25 cellular contexts compared by ENCODE assay signal in genomic region chr2:217820904-217821303, GRCh38.
DNase-seq lines count a peak whose midpoint lies in the region; ATAC-seq and TF ChIP-seq lines count a peak whose summit lies in the region.
"Had no signal": no experiment of that assay in that cellular context is flagged by ENCODE, and none has a peak within 500 bp of the region (broad histone marks: within the 10 kb centered on the region; RNA-seq: fewer than 3 reads in every experiment).

No MANE protein-coding gene starts in this region.

- no peaks in the 10 kb centered on the region for H3K27me3 ChIP-seq in stomach
- H3K27me3 ChIP-seq in lower lobe of right lung (ENCODE audit: low read depth), result no peaks in the 10 kb centered on the region
- H3K27me3 ChIP-seq: brain microvascular endothelial cell had no signal

- H3K9me3 ChIP-seq in stomach (no peaks in the 10 kb centered on the region), lower lobe of right lung (no peaks in the 10 kb centered on the region)

- no peak overlapping the region for H3K4me3 Mint-ChIP-seq in stimulated activated naive CD8-positive, alpha-beta T cell treated with anti-CD3 and anti-CD28 coated beads, Interleukin-15, Interleukin-2, amounts not matched to agents 100 ng/mL and 50 ng/mL, for 24 hours
- no peak overlapping the region for H3K4me3 Mint-ChIP-seq in stimulated activated naive CD8-positive, alpha-beta T cell treated with anti-CD3 and anti-CD28 coated beads, Interleukin-15, amount 100 ng/mL, for 72 hours
- H3K4me3 Mint-ChIP-seq: activated naive CD4-positive, alpha-beta T cell treated with anti-CD3 and anti-CD28 coated beads for 36 hours; CD4-positive, alpha-beta T cell; naive thymus-derived CD4-positive, alpha-beta T cell; type B pancreatic cell had no signal

- WGBS in stomach, 5 donors, result 79 to 93% (median 93%) methylated on average over 4 of the region's 4 CpGs

- TF ChIP-seq POLR2A in stomach (IDR thresholded peaks at IDR 0.05), result no peak

- no peaks in the 10 kb centered on the region for H3K9me3 Mint-ChIP-seq in stimulated activated naive CD8-positive, alpha-beta T cell treated with anti-CD3 and anti-CD28 coated beads, Interleukin-15, Interleukin-2, amounts not matched to agents 100 ng/mL and 50 ng/mL, for 24 hours
- H3K9me3 Mint-ChIP-seq in stimulated activated naive CD8-positive, alpha-beta T cell treated with anti-CD3 and anti-CD28 coated beads, Interleukin-15, amount 100 ng/mL, for 72 hours, result no peaks in the 10 kb centered on the region
- H3K9me3 Mint-ChIP-seq: activated naive CD4-positive, alpha-beta T cell treated with anti-CD3 and anti-CD28 coated beads for 36 hours; CD4-positive, alpha-beta T cell; naive thymus-derived CD4-positive, alpha-beta T cell; type B pancreatic cell had no signal

- no peak for TF ChIP-seq EP300 in stomach (IDR thresholded peaks at IDR 0.05)

- H3K4me3 ChIP-seq in stomach (no peak overlapping the region), lower lobe of right lung (no peak overlapping the region)
- H3K4me3 ChIP-seq: SK-N-MC had no signal

- peaks cover 20 to 86% (median 46%) of the 10 kb centered on the region in 4 donors for H3K4me1 ChIP-seq in stomach
- peaks cover 86% of the 10 kb centered on the region for H3K4me1 ChIP-seq in lower lobe of right lung

- no peak for DNase-seq in stimulated activated naive CD8-positive, alpha-beta T cell treated with anti-CD3 and anti-CD28 coated beads, Interleukin-15, amount 100 ng/mL, for 72 hours
- DNase-seq in midbrain (lab: John Stamatoyannopoulos, UW) (peak; percentile 16), stomach (no peak), GM03348 (ENCODE audit: low spot score) (no peak), lower lobe of right lung (no peak), activated T-cell treated with anti-CD3 and anti-CD28 coated beads for 4 hours (no peak), T1000 (lab: John Stamatoyannopoulos, UW) (no peak)
- DNase-seq: activated CD4-positive, alpha-beta T cell treated with anti-CD3 and anti-CD28 coated beads, Interleukin-2, amount 50 U/mL, for 48 hours; activated CD4-positive, CD25-positive, alpha-beta regulatory T cell; activated CD8-positive, alpha-beta memory T cell treated with anti-CD3 and anti-CD28 coated beads, Interleukin-2, amount 50 U/mL, for 48 hours; activated naive CD4-positive, alpha-beta T cell treated with anti-CD3 and anti-CD28 coated beads for 36 hours; brain microvascular endothelial cell; CD4-positive, alpha-beta T cell; effector CD4-positive, alpha-beta T cell; glutamatergic neuron; naive thymus-derived CD4-positive, alpha-beta T cell; NCI-H2029; NCI-H510A treated with DMSO at 0.1 percent for 48 hours; retina; stimulated activated CD4-positive, alpha-beta T cell treated with anti-CD3 and anti-CD28 coated beads, Interleukin-2, amount 100 ng/mL, for 24 hours; stimulated activated naive CD8-positive, alpha-beta T cell treated with anti-CD3 and anti-CD28 coated beads, Interleukin-15, Interleukin-2, amounts not matched to agents 100 U/mL and 50 U/mL, for 24 hours had no signal

- peak overlapping the region; percentile 33 for H3K27ac Mint-ChIP-seq in stimulated activated naive CD8-positive, alpha-beta T cell treated with anti-CD3 and anti-CD28 coated beads, Interleukin-15, Interleukin-2, amounts not matched to agents 100 ng/mL and 50 ng/mL, for 24 hours
- no peak overlapping the region for H3K27ac Mint-ChIP-seq in stimulated activated naive CD8-positive, alpha-beta T cell treated with anti-CD3 and anti-CD28 coated beads, Interleukin-15, amount 100 ng/mL, for 72 hours
- H3K27ac Mint-ChIP-seq: activated naive CD4-positive, alpha-beta T cell treated with anti-CD3 and anti-CD28 coated beads for 36 hours; CD4-positive, alpha-beta T cell; naive thymus-derived CD4-positive, alpha-beta T cell; type B pancreatic cell had no signal

- no peaks in the 10 kb centered on the region for H3K4me1 Mint-ChIP-seq in stimulated activated naive CD8-positive, alpha-beta T cell treated with anti-CD3 and anti-CD28 coated beads, Interleukin-15, Interleukin-2, amounts not matched to agents 100 ng/mL and 50 ng/mL, for 24 hours (ENCODE audit: low read depth)
- no peaks in the 10 kb centered on the region for H3K4me1 Mint-ChIP-seq in stimulated activated naive CD8-positive, alpha-beta T cell treated with anti-CD3 and anti-CD28 coated beads, Interleukin-15, amount 100 ng/mL, for 72 hours

- H3K27ac ChIP-seq in stomach, result peak overlapping the region in 3 of 5 donors; percentile 32 to 53 (median 32)
- no peak overlapping the region for H3K27ac ChIP-seq in lower lobe of right lung
- H3K27ac ChIP-seq: brain microvascular endothelial cell, SK-N-MC had no signal

- H3K36me3 Mint-ChIP-seq in stimulated activated naive CD8-positive, alpha-beta T cell treated with anti-CD3 and anti-CD28 coated beads, Interleukin-15, Interleukin-2, amounts not matched to agents 100 ng/mL and 50 ng/mL, for 24 hours (ENCODE audit: low read depth), result no peaks in the 10 kb centered on the region
- H3K36me3 Mint-ChIP-seq: naive thymus-derived CD4-positive, alpha-beta T cell had no signal

- H3K27me3 Mint-ChIP-seq in stimulated activated naive CD8-positive, alpha-beta T cell treated with anti-CD3 and anti-CD28 coated beads, Interleukin-15, Interleukin-2, amounts not matched to agents 100 ng/mL and 50 ng/mL, for 24 hours, result no peaks in the 10 kb centered on the region
- H3K27me3 Mint-ChIP-seq in stimulated activated naive CD8-positive, alpha-beta T cell treated with anti-CD3 and anti-CD28 coated beads, Interleukin-15, amount 100 ng/mL, for 72 hours, result no peaks in the 10 kb centered on the region
- H3K27me3 Mint-ChIP-seq: CD4-positive, alpha-beta T cell; type B pancreatic cell had no signal

- intact Hi-C loops in stomach (cut with DNase I; ENCODE audit: low total_unique reads), result no loop called here
- intact Hi-C loops in lower lobe of right lung (cut with DNase I), result no loop called here

- H3K36me3 ChIP-seq in stomach (peaks cover 48 to 99% (median 77%) of the 10 kb centered on the region in 4 donors), lower lobe of right lung (peaks cover 98% of the 10 kb centered on the region)

- no peak for ATAC-seq in stimulated activated naive CD8-positive, alpha-beta T cell treated with anti-CD3 and anti-CD28 coated beads, Interleukin-15, amount 100 ng/mL, for 72 hours
- ATAC-seq in lower lobe of right lung, result no peak
- ATAC-seq: HepG2; naive thymus-derived CD4-positive, alpha-beta T cell; stimulated activated naive CD8-positive, alpha-beta T cell treated with anti-CD3 and anti-CD28 coated beads, Interleukin-15, Interleukin-2, amounts not matched to agents 100 U/mL and 50 U/mL, for 24 hours had no signal

- TF ChIP-seq CTCF in stomach (IDR thresholded peaks at IDR 0.05) (no peak), lower lobe of right lung (IDR thresholded peaks at IDR 0.05) (no peak)
